14 cellular contexts compared by ENCODE assay signal in genomic region chr18:3721771-3722661, GRCh38.
DNase-seq lines count a peak whose midpoint lies in the region; ATAC-seq, FAIRE-seq and TF ChIP-seq lines count a peak whose summit lies in the region.
"Had no signal": no experiment of that assay in that cellular context is flagged by ENCODE, and none has a peak within 500 bp of the region (broad histone marks: within the 10 kb centered on the region; RNA-seq: fewer than 3 reads in every experiment).

No MANE protein-coding gene starts in this region.

- H3K36me3 ChIP-seq in K562 (ENCODE audit: control insufficient read depth, insufficient read depth, low read length) (no peaks in the 10 kb centered on the region), mesendoderm (ENCODE audit: control insufficient read depth, insufficient read depth, low read length) (no peaks in the 10 kb centered on the region)

- TF ChIP-seq CTCF in D721Med (IDR thresholded peaks at IDR 0.05; ENCODE audit: insufficient read depth, missing control alignments) (no peak), NB4 (IDR thresholded peaks at IDR 0.05; ENCODE audit: low read depth, low read length) (no peak), K562 (IDR thresholded peaks at IDR 0.05 in 2 of 3, conservative IDR thresholded peaks at IDR 0.05 in 1 of 3; ENCODE audit: insufficient read depth in 2 of 3, low read depth in 1 of 3, low read length in 3 of 3) (no peak), nephron (IDR thresholded peaks at IDR 0.05; ENCODE audit: unreplicated experiment in 3 of 3) (no peak), foreskin fibroblast (IDR thresholded peaks at IDR 0.05; ENCODE audit: low read depth, low read length) (no peak)

- H3K79me2 ChIP-seq in K562 (ENCODE audit: control insufficient read depth, insufficient read depth, low read length) (no peaks in the 10 kb centered on the region), mesendoderm (ENCODE audit: control insufficient read depth, insufficient read depth, low read length) (no peaks in the 10 kb centered on the region)

- 6% methylated on average over 7 of the region's 7 CpGs for WGBS in K562 (ENCODE audit: insufficient coverage, low coverage, missing lambda C conversion rate)
- no CpG with 5 or more reads among the region's 7 CpGs for WGBS in mesendoderm (ENCODE audit: extremely low coverage, insufficient coverage, low lambda C conversion rate)

- no peak overlapping the region for H4K5ac ChIP-seq in mesendoderm (ENCODE audit: low read length)

- in situ Hi-C loops in K562 (cut with MboI) = no loop called here

- peak; percentile 72 for FAIRE-seq in D721Med (lab: Jason Lieb, UNC)
- no peak for FAIRE-seq in K562 (lab: Jason Lieb, UNC)

- H3K27me3 ChIP-seq in K562 (ENCODE audit: control insufficient read depth in 2 of 2, insufficient read depth in 2 of 2, low read length in 2 of 2) = peaks cover 17 to 31% of the 10 kb centered on the region in 2 experiments
- no peaks in the 10 kb centered on the region for H3K27me3 ChIP-seq in mesendoderm (ENCODE audit: insufficient read depth, low read length, poor library complexity)

- no peak overlapping the region for H3K23ac ChIP-seq in mesendoderm (ENCODE audit: low read length)

- TF ChIP-seq EP300 in K562 (IDR thresholded peaks at IDR 0.05; ENCODE audit: low read length) = no peak

- no peaks in the 10 kb centered on the region for H3K79me1 ChIP-seq in mesendoderm (ENCODE audit: low read length)

- H3K4ac ChIP-seq in mesendoderm (ENCODE audit: low read depth, low read length) = no peak overlapping the region

- H3K9ac ChIP-seq in K562 (ENCODE audit: insufficient read depth in 1 of 2, low read depth in 2 of 2, low read length in 2 of 2) = no peak overlapping the region
- H3K9ac ChIP-seq in mesendoderm (ENCODE audit: low read length) = no peak overlapping the region

- no TSS peak for BruUV-seq in K562 (replicated peaks; lab: Mats Ljungman, UMichigan)

- TF ChIP-seq POLR2A in NB4 (IDR thresholded peaks at IDR 0.05; ENCODE audit: extremely low read depth, insufficient read length) = no peak
- TF ChIP-seq POLR2A in K562 (conservative IDR thresholded peaks at IDR 0.05) = no peak

- no peaks in the 10 kb centered on the region for H3K9me3 ChIP-seq in K562 (replicated peaks; ENCODE audit: control insufficient read depth, insufficient read depth, low read depth, low read length)

- ATAC-seq in K562 = no peak
- no peak for ATAC-seq in activated CD4-positive, CD25-positive, alpha-beta regulatory T cell treated with anti-CD3 and anti-CD28 coated beads, Interleukin-2, amount 50 U/mL, for 24 hours
- ATAC-seq: activated CD8-positive, alpha-beta memory T cell treated with anti-CD3 and anti-CD28 coated beads, Interleukin-2, amount 10 ng/mL, durations not matched to agents 7 days and 5 days had no signal

- peak overlapping the region; percentile 84 to 95 (median 87) for H3K27ac Mint-ChIP-seq in nephron
- H3K27ac Mint-ChIP-seq: activated CD8-positive, alpha-beta memory T cell treated with anti-CD3 and anti-CD28 coated beads, Interleukin-2, amount 10 ng/mL, durations not matched to agents 7 days and 5 days; CD4-positive, alpha-beta memory T cell; HFFc6; T-helper 2 cell treated with Interferon-gamma antibody and Interleukin-4, amounts not matched to agents 5 μg/mL and 100 μg/mL, for 36 hours had no signal

- H3K27me3 Mint-ChIP-seq in nephron (ENCODE audit: low read depth) = no peaks in the 10 kb centered on the region

- intact Hi-C loops in K562 (cut with micrococcal nuclease) = no loop called here

- H3K36me3 Mint-ChIP-seq in nephron (ENCODE audit: low read depth) = no peaks in the 10 kb centered on the region
- H3K36me3 Mint-ChIP-seq: activated CD8-positive, alpha-beta memory T cell treated with anti-CD3 and anti-CD28 coated beads, Interleukin-2, amount 10 ng/mL, durations not matched to agents 7 days and 5 days; CD4-positive, alpha-beta memory T cell had no signal

- H2AK5ac ChIP-seq in mesendoderm (ENCODE audit: low read length) = no peak overlapping the region

- H3K4me1 Mint-ChIP-seq in nephron = peaks cover 36% of the 10 kb centered on the region
- H3K4me1 Mint-ChIP-seq: activated CD8-positive, alpha-beta memory T cell treated with anti-CD3 and anti-CD28 coated beads, Interleukin-2, amount 10 ng/mL, durations not matched to agents 7 days and 5 days; CD4-positive, alpha-beta memory T cell had no signal

- no peak overlapping the region for H3K27ac ChIP-seq in K562 (ENCODE audit: extremely low read depth, low read depth, low read length)
- no peak overlapping the region for H3K27ac ChIP-seq in mesendoderm (ENCODE audit: low read depth, low read length)

- CTCF ChIA-PET in K562 (lab: Yijun Ruan, JAX; ENCODE audit: low intra/inter-chr PET ratio) = no interaction called here

- H2AFZ ChIP-seq in K562 (ENCODE audit: low read depth, low read length) = no peak overlapping the region

- H3K56ac ChIP-seq in mesendoderm (ENCODE audit: low read length) = no peak overlapping the region

- H3K4me2 ChIP-seq in K562 (ENCODE audit: insufficient read depth, low read length) = no peak overlapping the region
- no peak overlapping the region for H3K4me2 ChIP-seq in mesendoderm (ENCODE audit: low read length)

- no peak overlapping the region for H3K4me3 ChIP-seq in NB4 (ENCODE audit: low read depth, low read length)
- no peak overlapping the region for H3K4me3 ChIP-seq in K562
- no peak overlapping the region for H3K4me3 ChIP-seq in foreskin fibroblast (ENCODE audit: low read depth in 1 of 2, low read length in 2 of 2)
- no peak overlapping the region for H3K4me3 ChIP-seq in mesendoderm (ENCODE audit: low read length)

- no peaks in the 10 kb centered on the region for H4K20me1 ChIP-seq in K562 (replicated peaks; ENCODE audit: control insufficient read depth, insufficient read depth, low read length)

- H3K9me3 Mint-ChIP-seq in nephron = no peaks in the 10 kb centered on the region
- H3K9me3 Mint-ChIP-seq: HFFc6; T-helper 2 cell treated with Interferon-gamma antibody and Interleukin-4, amounts not matched to agents 5 μg/mL and 100 μg/mL, for 36 hours had no signal

- H3K4me3 Mint-ChIP-seq in nephron = no peak overlapping the region
- H3K4me3 Mint-ChIP-seq: activated CD8-positive, alpha-beta memory T cell treated with anti-CD3 and anti-CD28 coated beads, Interleukin-2, amount 10 ng/mL, durations not matched to agents 7 days and 5 days; CD4-positive, alpha-beta memory T cell; HFFc6; T-helper 2 cell treated with Interferon-gamma antibody and Interleukin-4, amounts not matched to agents 5 μg/mL and 100 μg/mL, for 36 hours had no signal

- no peak overlapping the region for H2BK15ac ChIP-seq in mesendoderm (replicated peaks; ENCODE audit: low read depth)

- no peak overlapping the region for H3K18ac ChIP-seq in mesendoderm (ENCODE audit: low read length)

- H3K4me1 ChIP-seq in K562 (replicated peaks in 1 of 2; ENCODE audit: control insufficient read depth in 2 of 2, insufficient read depth in 2 of 2, low read length in 2 of 2) (no peaks in the 10 kb centered on the region), mesendoderm (ENCODE audit: control insufficient read depth, low read depth, low read length) (peaks cover 2% of the 10 kb centered on the region)

- POLR2A ChIA-PET in K562 (lab: Yijun Ruan, JAX) = interaction anchor here (0.6 kb wide), 1 partner anchor 77 kb away, joined by 3 read pairs; no protein-coding TSS in a partner anchor

- H3K9me1 ChIP-seq in K562 (ENCODE audit: control insufficient read depth, insufficient read depth, low read length) = no peaks in the 10 kb centered on the region

- no peak overlapping the region for H4K8ac ChIP-seq in mesendoderm (ENCODE audit: low read depth, low read length)

- H2BK120ac ChIP-seq in mesendoderm (ENCODE audit: low read depth, low read length) = no peak overlapping the region

- H2BK5ac ChIP-seq in mesendoderm (ENCODE audit: low read length) = no peak overlapping the region

- no peak for TF ChIP-seq RAD21 in K562 (CRISPR knock-in tag; conservative IDR thresholded peaks at IDR 0.05 in 1 of 2, IDR thresholded peaks at IDR 0.05 in 1 of 2)

- DNase-seq in D721Med (ENCODE audit: insufficient read length, low spot score) (no peak), NB4 (ENCODE audit: low read depth) (peak; percentile 68), K562 (ENCODE audit: extremely low read depth in 1 of 4, low spot score in 3 of 4) (no peak), foreskin fibroblast (no peak), mesendoderm (no peak), cerebellar nuclear complex (lab: John Stamatoyannopoulos, UW) (no peak)
- DNase-seq: activated CD8-positive, alpha-beta memory T cell treated with anti-CD3 and anti-CD28 coated beads, Interleukin-2, amount 10 ng/mL, durations not matched to agents 7 days and 5 days; CD4-positive, alpha-beta memory T cell; HFFc6; NK-92 treated with Interleukin-12 subunit alpha and Interleukin-12 subunit beta, amount 100 ng/mL, for 24 hours; stimulated activated CD4-positive, alpha-beta T cell treated with anti-CD3 and anti-CD28 coated beads, Interleukin-12 subunit alpha, Interleukin-12 subunit beta, amount 100 ng/mL, for 4 hours had no signal

TF ChIP-seq in K562, 482 proteins besides CTCF, POLR2A, EP300 and RAD21:
- TF ChIP-seq CEBPG (CRISPR knock-in tag; IDR thresholded peaks at IDR 0.05) (no peak), CEBPG (tag; conservative IDR thresholded peaks at IDR 0.05 in 1 of 2, IDR thresholded peaks at IDR 0.05 in 1 of 2) (peak in 1 of 2 experiments; percentile 45; a peak in 1 of 4 replicates), TAF7 (tag; IDR thresholded peaks at IDR 0.05) (no peak), PBX2 (CRISPR knock-in tag; IDR thresholded peaks at IDR 0.05; ENCODE audit: low read depth) (no peak), PBX2 (tag; conservative IDR thresholded peaks at IDR 0.05; ENCODE audit: low read depth) (peak; percentile 85)
